Comparison of ENCODE assay signal across 19 cellular contexts in the genomic region with DNA sequence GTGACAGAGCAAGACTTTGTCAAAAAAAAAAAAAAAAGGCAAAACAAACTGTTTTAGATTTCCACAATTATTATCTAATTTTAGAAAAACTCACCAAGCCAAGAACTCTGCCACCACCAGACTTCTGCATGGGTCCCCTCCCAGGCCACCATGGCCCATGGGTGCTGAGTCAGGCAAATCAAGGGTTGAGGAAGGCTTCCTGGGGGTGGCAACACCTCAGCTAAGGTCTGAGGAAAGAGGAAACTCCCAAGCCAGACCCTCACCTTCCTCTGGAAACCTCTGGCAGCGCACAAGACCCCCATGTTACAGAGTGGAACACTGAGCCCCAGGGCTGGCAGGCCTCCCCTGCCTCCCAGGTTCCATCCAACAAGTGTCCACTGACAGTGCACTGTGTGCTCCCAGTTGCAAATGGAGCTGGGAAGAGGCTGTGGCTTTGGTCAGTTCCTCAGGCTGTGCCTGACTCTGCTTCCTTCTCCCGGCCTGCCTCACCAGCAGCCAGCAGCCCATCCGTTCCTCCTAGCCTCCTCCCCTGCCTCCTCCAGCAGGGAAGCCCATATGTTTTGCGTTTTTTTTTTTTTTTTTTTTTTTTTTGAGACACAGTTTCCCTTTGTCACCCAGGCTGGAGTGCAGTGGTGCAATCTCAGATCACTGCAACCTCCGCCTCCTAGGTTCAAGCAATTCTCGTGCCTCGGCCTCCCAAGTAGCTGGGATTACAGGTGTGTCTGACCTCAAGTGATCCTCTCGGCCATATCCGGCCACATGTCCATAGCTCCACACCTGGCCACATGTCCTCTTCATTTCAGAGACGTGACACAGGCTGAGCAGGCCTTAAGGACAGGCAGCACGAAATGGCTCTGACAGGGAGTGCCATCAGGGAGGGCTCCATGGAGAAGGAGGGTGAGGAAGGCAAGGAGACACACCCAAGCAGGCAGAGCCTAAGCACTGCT. TPM values are rescaled to one million over a fixed set of nuclear protein-coding genes. Genes with fewer than 3 reads are reported as not detected.
A peak's percentile ranks its signal among the peaks of the same experiment; 100 is the strongest.
DNase-seq lines count a peak whose midpoint lies in the region; ATAC-seq and TF ChIP-seq lines count a peak whose summit lies in the region.
"Had no signal": no experiment of that assay in that cellular context is flagged by ENCODE, and none has a peak within 500 bp of the region (broad histone marks: within the 10 kb centered on the region; RNA-seq: fewer than 3 reads in every experiment).

No MANE protein-coding gene starts in this region.

- no peaks in the 10 kb centered on the region for H3K36me3 Mint-ChIP-seq in CD14-positive monocyte
- no peaks in the 10 kb centered on the region for H3K36me3 Mint-ChIP-seq in T-helper 17 cell (ENCODE audit: low read depth)
- H3K36me3 Mint-ChIP-seq in naive thymus-derived CD4-positive, alpha-beta T cell: peaks cover 0 to 5% (median 0%) of the 10 kb centered on the region in 5 donors

- H3K4me1 ChIP-seq in naive thymus-derived CD4-positive, alpha-beta T cell (ENCODE audit: control insufficient read depth in 2 of 2, insufficient read depth in 2 of 2, low read length in 2 of 2): peaks cover 17 to 24% of the 10 kb centered on the region in 2 donors
- H3K4me1 ChIP-seq in colonic mucosa: no peaks in the 10 kb centered on the region
- H3K4me1 ChIP-seq: pancreas had no signal

- ATAC-seq in T-helper 17 cell: no peak
- ATAC-seq in naive thymus-derived CD4-positive, alpha-beta T cell: no peak
- ATAC-seq: left lung, pancreas, SK-N-SH treated with all-trans-retinoic acid at 6 μM for 48 hours had no signal

- CTCF ChIA-PET in naive thymus-derived CD4-positive, alpha-beta T cell (lab: Charles Lee): no interaction called here

- peak; percentile 44 for DNase-seq in Ammon's horn (ENCODE audit: low spot score)
- DNase-seq in CD14-positive monocyte (ENCODE audit: low spot score): no peak
- no peak for DNase-seq in T-helper 17 cell
- no peak for DNase-seq in naive thymus-derived CD4-positive, alpha-beta T cell
- no peak for DNase-seq in GM10266 (ENCODE audit: extremely low spot score)
- no peak for DNase-seq in colonic mucosa
- no peak for DNase-seq in NCI-H187 (lab: John Stamatoyannopoulos, UW)
- DNase-seq in glomerular visceral epithelial cell (ENCODE audit: extremely low spot score): no peak
- DNase-seq: activated CD4-positive, alpha-beta T cell treated with anti-CD3 and anti-CD28 coated beads, Interleukin-2, amount 50 U/mL, for 48 hours; effector CD4-positive, alpha-beta T cell; NCI-H1417; NCI-H748 treated with DMSO at 0.1 percent for 48 hours; stimulated activated CD4-positive, alpha-beta T cell treated with anti-CD3 and anti-CD28 coated beads, Interleukin-2, amount 100 ng/mL, for 48 hours had no signal

- H3K4me3 Mint-ChIP-seq in CD14-positive monocyte: no peak overlapping the region
- H3K4me3 Mint-ChIP-seq in T-helper 17 cell: no peak overlapping the region
- peak overlapping the region in 1 of 10 donors; percentile 0 for H3K4me3 Mint-ChIP-seq in naive thymus-derived CD4-positive, alpha-beta T cell

- peak overlapping the region; percentile 3 for H3K27ac ChIP-seq in naive thymus-derived CD4-positive, alpha-beta T cell (ENCODE audit: low read depth, low read length)
- H3K27ac ChIP-seq in colonic mucosa: no peak overlapping the region
- H3K27ac ChIP-seq: cardiac muscle cell, esophagus muscularis mucosa, pancreas had no signal

- H3K36me3 ChIP-seq in naive thymus-derived CD4-positive, alpha-beta T cell (ENCODE audit: control insufficient read depth in 2 of 3, insufficient read depth in 3 of 3, low read length in 3 of 3): no peaks in the 10 kb centered on the region
- no peaks in the 10 kb centered on the region for H3K36me3 ChIP-seq in colonic mucosa
- H3K36me3 ChIP-seq: cardiac muscle cell, esophagus muscularis mucosa, left lung, pancreas had no signal

- H3K27me3 Mint-ChIP-seq in CD14-positive monocyte (ENCODE audit: low read depth in 3 of 3) (peaks cover 1 to 6% (median 2%) of the 10 kb centered on the region in 3 donors), T-helper 17 cell (no peaks in the 10 kb centered on the region)
- H3K27me3 Mint-ChIP-seq in naive thymus-derived CD4-positive, alpha-beta T cell: no peaks in the 10 kb centered on the region

- H3K27me3 ChIP-seq in naive thymus-derived CD4-positive, alpha-beta T cell (ENCODE audit: control insufficient read depth in 2 of 2, insufficient read depth in 2 of 2, low read length in 2 of 2): no peaks in the 10 kb centered on the region
- no peaks in the 10 kb centered on the region for H3K27me3 ChIP-seq in colonic mucosa
- H3K27me3 ChIP-seq: left lung, pancreas had no signal

- H3K9me3 ChIP-seq in T-helper 17 cell (ENCODE audit: control insufficient read depth, low read length, poor library complexity, severe bottlenecking) (no peaks in the 10 kb centered on the region), colonic mucosa (no peaks in the 10 kb centered on the region)
- no peaks in the 10 kb centered on the region for H3K9me3 ChIP-seq in naive thymus-derived CD4-positive, alpha-beta T cell (ENCODE audit: control insufficient read depth in 2 of 3, low read length in 3 of 3)
- H3K9me3 ChIP-seq: esophagus muscularis mucosa, left lung, pancreas had no signal

- H3K9me3 Mint-ChIP-seq in CD14-positive monocyte: no peaks in the 10 kb centered on the region
- H3K9me3 Mint-ChIP-seq in naive thymus-derived CD4-positive, alpha-beta T cell: peaks cover 0 to 4% (median 0%) of the 10 kb centered on the region in 11 donors

- H3K27ac Mint-ChIP-seq in CD14-positive monocyte (peak overlapping the region; percentile 62 to 85 (median 80)), T-helper 17 cell (peak overlapping the region; percentile 37)
- peak overlapping the region in 8 of 9 donors; percentile 43 to 95 (median 87) for H3K27ac Mint-ChIP-seq in naive thymus-derived CD4-positive, alpha-beta T cell

- no peak overlapping the region for H3K4me3 ChIP-seq in naive thymus-derived CD4-positive, alpha-beta T cell (ENCODE audit: low read length)
- H3K4me3 ChIP-seq in colonic mucosa: no peak overlapping the region
- H3K4me3 ChIP-seq: cardiac muscle cell, esophagus muscularis mucosa, left lung, pancreas had no signal

- intact Hi-C loops in CD14-positive monocyte (cut with micrococcal nuclease) (no loop called here), colonic mucosa (cut with DNase I) (no loop called here)
- intact Hi-C loops in naive thymus-derived CD4-positive, alpha-beta T cell (cut with micrococcal nuclease): no loop called here

- POLR2A ChIA-PET in naive thymus-derived CD4-positive, alpha-beta T cell (lab: Charles Lee): interaction anchor here (0.6 to 10.5 kb wide), 12 partner anchors 10 to 102 kb away, joined by 3 to 74 read pairs (median 6); no protein-coding TSS in a partner anchor

- H3K9ac ChIP-seq in colonic mucosa (ENCODE audit: low read depth in 2 of 2, low read length in 2 of 2): no peak overlapping the region

- TF ChIP-seq CTCF in CD14-positive monocyte (IDR thresholded peaks at IDR 0.05) (no peak), GM10266 (IDR thresholded peaks at IDR 0.05; ENCODE audit: control insufficient read depth, insufficient read depth, low read depth, missing control alignments) (no peak), colonic mucosa (IDR thresholded peaks at IDR 0.05) (no peak)

- H3K4me1 Mint-ChIP-seq in CD14-positive monocyte: peaks cover 40% of the 10 kb centered on the region
- H3K4me1 Mint-ChIP-seq in T-helper 17 cell: peaks cover 22% of the 10 kb centered on the region
- peaks cover 17 to 62% (median 47%) of the 10 kb centered on the region in 7 donors for H3K4me1 Mint-ChIP-seq in naive thymus-derived CD4-positive, alpha-beta T cell

RNA-seq across cellular contexts. Expression of a gene that starts 3.5 kb away (rescaled TPM):
- 10 to 100 TPM; 10.5 to 15.7 TPM for polyA plus RNA-seq in CD14-positive monocyte
- total RNA-seq in T-helper 17 cell: 10 to 100 TPM; 47.2 to 62.3 TPM
- 10 to 100 TPM; 62.8 to 83.5 (median 68.7) TPM for total RNA-seq in naive thymus-derived CD4-positive, alpha-beta T cell
- 100 to 1,000 TPM; 186 to 315 TPM for polyA plus RNA-seq in naive thymus-derived CD4-positive, alpha-beta T cell
- 1 to 10 TPM; 1.6 to 2.2 TPM for total RNA-seq in colonic mucosa
- total RNA-seq: cardiac muscle cell, glomerular endothelial cell had no signal
- polyA plus RNA-seq: cardiac muscle cell had no signal

RNA-seq across cellular contexts. Expression of a gene that starts 41.0 kb away (rescaled TPM):
- polyA plus RNA-seq in CD14-positive monocyte: 100 to 1,000 TPM; 130 to 137 TPM
- total RNA-seq in T-helper 17 cell (10 to 100 TPM; 45.2 to 54.4 TPM), colonic mucosa (10 to 100 TPM; 48.6 to 56.3 TPM)
- total RNA-seq in naive thymus-derived CD4-positive, alpha-beta T cell: 10 to 100 TPM; 43.0 to 90.0 (median 54.1) TPM
- polyA plus RNA-seq in naive thymus-derived CD4-positive, alpha-beta T cell: 10 to 100 TPM; 59.2 to 75.6 TPM

Comparison
In these comparisons a context has a peak if more than half of its experiments do, and no peak if none do; other contexts are left out.
1. H3K27ac Mint-ChIP-seq: peak in every context shown above with its lines; median percentile 87 in naive thymus-derived CD4-positive, alpha-beta T cell; 80 in CD14-positive monocyte; 37 in T-helper 17 cell.
2. RNA of a gene that starts 3.5 kb away (total RNA-seq): 62.8 to 83.5 TPM in naive thymus-derived CD4-positive, alpha-beta T cell and 47.2 to 62.3 TPM in T-helper 17 cell; 1.6 to 2.2 TPM in colonic mucosa; every median in the first group is over 10 times any median in the second.